18 cellular contexts compared by ENCODE assay signal in genomic region chr3:23302276-23302675, GRCh38.
"Had no signal": no experiment of that assay in that cellular context is flagged by ENCODE, and none has a peak within 500 bp of the region (broad histone marks: within the 10 kb centered on the region; RNA-seq: fewer than 3 reads in every experiment).

No MANE protein-coding gene starts in this region.

- H3K36me3 ChIP-seq: breast epithelium, spleen, upper lobe of right lung had no signal

- H3K27me3 Mint-ChIP-seq: activated B cell treated with CpG ODN at 0.5 μM for 24 hours; activated naive CD4-positive, alpha-beta T cell treated with anti-CD3 and anti-CD28 coated beads, Interleukin-2, amount 50 U/mL, for 24 hours; stimulated activated naive CD8-positive, alpha-beta T cell treated with anti-CD3 and anti-CD28 coated beads, Interleukin-15, Interleukin-2, amounts not matched to agents 100 ng/mL and 50 ng/mL, for 24 hours had no signal

- H3K27me3 ChIP-seq: breast epithelium, spleen, testis, upper lobe of right lung had no signal

- ATAC-seq: activated CD8-positive, alpha-beta T cell treated with anti-CD3 and anti-CD28 coated beads, Interleukin-2, amount 10 ng/mL, durations not matched to agents 7 days and 5 days; sciatic nerve; upper lobe of right lung had no signal

- H3K9me3 ChIP-seq: breast epithelium, spleen, testis, upper lobe of right lung had no signal

- H3K27ac ChIP-seq: breast epithelium, spleen, testis, upper lobe of right lung had no signal

- H3K4me1 ChIP-seq: breast epithelium, testis had no signal

- H3K4me3 Mint-ChIP-seq: activated B cell treated with CpG ODN at 0.5 μM for 24 hours; activated CD8-positive, alpha-beta T cell treated with anti-CD3 and anti-CD28 coated beads, Interleukin-2, amount 10 ng/mL, durations not matched to agents 7 days and 5 days; activated naive CD4-positive, alpha-beta T cell treated with anti-CD3 and anti-CD28 coated beads, Interleukin-2, amount 50 U/mL, for 24 hours; endodermal cell; mesothelial cell of epicardium; stimulated activated naive CD8-positive, alpha-beta T cell treated with anti-CD3 and anti-CD28 coated beads, Interleukin-15, Interleukin-2, amounts not matched to agents 100 ng/mL and 50 ng/mL, for 24 hours had no signal

- H3K27ac Mint-ChIP-seq: activated B cell treated with CpG ODN at 0.5 μM for 24 hours; activated CD8-positive, alpha-beta T cell treated with anti-CD3 and anti-CD28 coated beads, Interleukin-2, amount 10 ng/mL, durations not matched to agents 7 days and 5 days; activated naive CD4-positive, alpha-beta T cell treated with anti-CD3 and anti-CD28 coated beads, Interleukin-2, amount 50 U/mL, for 24 hours; endodermal cell; mesothelial cell of epicardium; stimulated activated naive CD8-positive, alpha-beta T cell treated with anti-CD3 and anti-CD28 coated beads, Interleukin-15, Interleukin-2, amounts not matched to agents 100 ng/mL and 50 ng/mL, for 24 hours had no signal

- H3K4me1 Mint-ChIP-seq: endodermal cell had no signal

- DNase-seq: activated B cell treated with CpG ODN at 0.5 μM for 24 hours; activated CD4-positive, alpha-beta T cell treated with anti-CD3 and anti-CD28 coated beads for 48 hours; activated CD8-positive, alpha-beta memory T cell treated with anti-CD3 and anti-CD28 coated beads, Interleukin-2, amount 50 U/mL, for 4 hours; activated CD8-positive, alpha-beta T cell treated with anti-CD3 and anti-CD28 coated beads, Interleukin-2, amount 10 ng/mL, durations not matched to agents 7 days and 5 days; activated effector memory CD4-positive, alpha-beta T cell treated with anti-CD3 and anti-CD28 coated beads, Interleukin-2, amount 50 U/mL, for 16 hours; activated T-cell treated with anti-CD3 and anti-CD28 coated beads, Interleukin-2, amount 50 U/mL, for 48 hours; amygdala; endodermal cell; foreskin melanocyte; spleen; SW 1271; testis; upper lobe of right lung had no signal

- H3K4me3 ChIP-seq: breast epithelium, spleen, testis, upper lobe of right lung had no signal
